ENCODE assay signal across 1 cellular context in the genomic region with DNA sequence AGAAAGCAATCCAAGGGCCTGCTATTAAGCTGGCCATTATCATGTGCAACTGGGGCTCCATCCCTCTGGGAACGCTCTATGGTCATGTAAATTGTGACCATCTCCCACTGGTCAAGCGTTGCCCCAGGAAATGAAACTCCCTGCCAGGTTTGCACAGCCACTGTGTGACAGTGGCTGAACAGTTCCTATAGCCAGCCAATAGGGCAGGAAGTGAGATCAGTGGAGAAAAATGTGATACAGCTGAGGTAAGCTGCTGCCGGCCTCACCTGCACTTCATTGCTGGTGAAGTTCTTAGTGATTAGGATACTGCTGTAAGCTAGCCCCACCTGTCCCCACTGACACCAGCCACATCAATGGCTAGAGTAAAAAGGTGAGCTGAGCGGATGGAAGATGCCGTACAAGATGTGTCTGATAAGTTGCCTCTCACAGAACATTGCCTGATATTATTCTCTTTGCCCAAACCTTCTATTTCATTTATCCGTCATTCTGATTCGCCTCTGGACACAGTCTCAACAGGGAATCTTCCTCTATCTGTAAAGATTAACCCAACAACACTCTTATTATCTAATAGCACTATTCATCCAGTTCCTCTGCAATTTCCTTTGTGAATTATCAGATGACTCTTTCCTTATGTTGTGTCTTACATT.
A peak's percentile ranks its signal among the peaks of the same experiment; 100 is the strongest.
TF ChIP-seq lines count a peak whose summit lies in the region.

No MANE protein-coding gene starts in this region.

TF ChIP-seq in K562, 482 proteins besides CTCF, POLR2A, EP300 and RAD21 (continued from another document):
- TF ChIP-seq, protein P1, sequence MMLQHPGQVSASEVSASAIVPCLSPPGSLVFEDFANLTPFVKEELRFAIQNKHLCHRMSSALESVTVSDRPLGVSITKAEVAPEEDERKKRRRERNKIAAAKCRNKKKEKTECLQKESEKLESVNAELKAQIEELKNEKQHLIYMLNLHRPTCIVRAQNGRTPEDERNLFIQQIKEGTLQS (IDR thresholded peaks at IDR 0.05), result no peak; the same call in 1 of the 2 replicates
- TF ChIP-seq, protein P1 (CRISPR knock-in tag; conservative IDR thresholded peaks at IDR 0.05), result no peak
- no peak for TF ChIP-seq ZNF780A (CRISPR knock-in tag; IDR thresholded peaks at IDR 0.05)
- TF ChIP-seq ZNF133 (CRISPR knock-in tag; IDR thresholded peaks at IDR 0.05), result no peak
- TF ChIP-seq BACH1 (tag; IDR thresholded peaks at IDR 0.05), result no peak
- TF ChIP-seq THRAP3 (IDR thresholded peaks at IDR 0.05; ENCODE audit: borderline replicate concordance), result 0 out of 2 replicates have a peak, but pooled peaks have one; percentile 81
- no peak for TF ChIP-seq ZNF75A (CRISPR knock-in tag; IDR thresholded peaks at IDR 0.05)
- 0 out of 2 replicates have a peak, but pooled peaks have one; percentile 31 for TF ChIP-seq ETV1 (tag; conservative IDR thresholded peaks at IDR 0.05; ENCODE audit: low read depth)
- TF ChIP-seq CHD4 (IDR thresholded peaks at IDR 0.05; ENCODE audit: insufficient read depth, insufficient replicate concordance, low read depth, low read length, poor library complexity, severe bottlenecking), result peak; percentile 15
- TF ChIP-seq HDGF (IDR thresholded peaks at IDR 0.05), result peak; percentile 44; the same call in 1 of the 2 replicates
- no peak for TF ChIP-seq ZNF584 (CRISPR knock-in tag; IDR thresholded peaks at IDR 0.05; ENCODE audit: low read depth)
- TF ChIP-seq, protein P2, sequence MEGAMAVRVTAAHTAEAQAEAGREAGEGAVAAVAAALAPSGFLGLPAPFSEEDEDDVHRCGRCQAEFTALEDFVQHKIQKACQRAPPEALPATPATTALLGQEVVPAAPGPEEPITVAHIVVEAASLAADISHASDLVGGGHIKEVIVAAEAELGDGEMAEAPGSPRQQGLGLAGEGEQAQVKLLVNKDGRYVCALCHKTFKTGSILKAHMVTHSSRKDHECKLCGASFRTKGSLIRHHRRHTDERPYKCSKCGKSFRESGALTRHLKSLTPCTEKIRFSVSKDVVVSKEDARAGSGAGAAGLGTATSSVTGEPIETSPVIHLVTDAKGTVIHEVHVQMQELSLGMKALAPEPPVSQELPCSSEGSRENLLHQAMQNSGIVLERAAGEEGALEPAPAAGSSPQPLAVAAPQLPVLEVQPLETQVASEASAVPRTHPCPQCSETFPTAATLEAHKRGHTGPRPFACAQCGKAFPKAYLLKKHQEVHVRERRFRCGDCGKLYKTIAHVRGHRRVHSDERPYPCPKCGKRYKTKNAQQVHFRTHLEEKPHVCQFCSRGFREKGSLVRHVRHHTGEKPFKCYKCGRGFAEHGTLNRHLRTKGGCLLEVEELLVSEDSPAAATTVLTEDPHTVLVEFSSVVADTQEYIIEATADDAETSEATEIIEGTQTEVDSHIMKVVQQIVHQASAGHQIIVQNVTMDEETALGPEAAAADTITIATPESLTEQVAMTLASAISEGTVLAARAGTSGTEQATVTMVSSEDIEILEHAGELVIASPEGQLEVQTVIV (CRISPR knock-in tag; IDR thresholded peaks at IDR 0.05; ENCODE audit: borderline replicate concordance), result no peak
TF ChIP-seq in K562: peak in this region for 8.
